Comparison of ENCODE assay signal across 16 cellular contexts in the genomic region with DNA sequence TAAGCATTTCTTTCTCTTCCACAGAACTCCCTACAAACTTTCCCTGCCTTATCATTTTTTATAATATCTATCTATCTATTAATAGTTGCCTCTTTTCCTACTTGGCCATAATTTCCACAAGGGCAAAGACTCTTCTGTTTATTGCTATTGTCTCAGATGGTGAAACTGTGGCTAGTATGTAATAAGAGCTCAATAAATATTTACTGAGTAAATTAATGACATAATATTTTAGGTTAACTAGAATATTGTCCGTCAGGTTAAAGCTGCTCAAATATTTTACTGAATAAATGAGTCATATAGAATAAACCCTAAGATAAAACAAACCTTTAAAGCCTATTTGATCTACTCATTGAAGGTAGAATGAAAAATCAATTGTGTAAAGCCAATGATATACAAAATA.
DNase-seq lines count a peak whose midpoint lies in the region; TF ChIP-seq lines count a peak whose summit lies in the region.
"Had no signal": no experiment of that assay in that cellular context is flagged by ENCODE, and none has a peak within 500 bp of the region (broad histone marks: within the 10 kb centered on the region; RNA-seq: fewer than 3 reads in every experiment).

No MANE protein-coding gene starts in this region.

- no peaks in the 10 kb centered on the region for H4K20me1 ChIP-seq in GM23248 (ENCODE audit: insufficient read depth)
- H4K20me1 ChIP-seq: BLaER1 treated with 17β-estradiol and CSF1 and Interleukin-3, amounts not matched to agents 10 nM and 100 nM had no signal

- no peak overlapping the region for H3K23ac ChIP-seq in mesenchymal stem cell (ENCODE audit: low read length in 2 of 2)

- H3K36me3 ChIP-seq in GM23248 (ENCODE audit: low read depth) = no peaks in the 10 kb centered on the region
- H3K36me3 ChIP-seq in mesenchymal stem cell (ENCODE audit: control insufficient read depth in 1 of 2, insufficient read depth in 2 of 2, low read depth in 1 of 2, low read length in 2 of 2) = no peaks in the 10 kb centered on the region
- H3K36me3 ChIP-seq: BLaER1 treated with 17β-estradiol and CSF1 and Interleukin-3, amounts not matched to agents 10 nM and 100 nM had no signal

- H4K8ac ChIP-seq in mesenchymal stem cell (ENCODE audit: low read length) = no peak overlapping the region

- no peak overlapping the region for H2BK5ac ChIP-seq in mesenchymal stem cell (ENCODE audit: low read depth, low read length, poor library complexity, severe bottlenecking)

- no peak overlapping the region for H3K18ac ChIP-seq in mesenchymal stem cell (ENCODE audit: low read depth in 1 of 2, low read length in 2 of 2)

- no peaks in the 10 kb centered on the region for H3K4me1 ChIP-seq in GM23248 (ENCODE audit: insufficient read depth)
- no peaks in the 10 kb centered on the region for H3K4me1 ChIP-seq in mesenchymal stem cell (ENCODE audit: control insufficient read depth, insufficient read depth, low read depth, low read length)

- no peak overlapping the region for H4K91ac ChIP-seq in mesenchymal stem cell (ENCODE audit: low read length)

- in situ Hi-C loops in GM23248 (cut with MboI) = no loop called here

- peak overlapping the region; percentile 72 for H3K27ac ChIP-seq in 22Rv1
- H3K27ac ChIP-seq in GM23248 = no peak overlapping the region
- H3K27ac ChIP-seq in mesenchymal stem cell (ENCODE audit: low read length, poor library complexity, severe bottlenecking) = no peak overlapping the region
- H3K27ac ChIP-seq: BLaER1 treated with 17β-estradiol and CSF1 and Interleukin-3, amounts not matched to agents 10 nM and 100 nM had no signal

- no peak overlapping the region for H2BK15ac ChIP-seq in mesenchymal stem cell (ENCODE audit: low read depth, poor library complexity, severe bottlenecking)

- H3K4me3 ChIP-seq in GM23248 (no peak overlapping the region), mesenchymal stem cell (ENCODE audit: insufficient read depth in 1 of 2, low read depth in 1 of 2, low read length in 2 of 2) (no peak overlapping the region)
- H3K4me3 ChIP-seq: BLaER1 treated with 17β-estradiol and CSF1 and Interleukin-3, amounts not matched to agents 10 nM and 100 nM; K562 had no signal

- H3K9ac ChIP-seq in GM23248 (no peak overlapping the region), mesenchymal stem cell (ENCODE audit: low read length) (no peak overlapping the region)
- H3K9ac ChIP-seq: BLaER1 treated with 17β-estradiol and CSF1 and Interleukin-3, amounts not matched to agents 10 nM and 100 nM had no signal

- no peaks in the 10 kb centered on the region for H3F3A ChIP-seq in GM23248 (ENCODE audit: insufficient read depth)

- no peak overlapping the region for H2AK5ac ChIP-seq in mesenchymal stem cell (ENCODE audit: low read length, severe bottlenecking)

- H3K27me3 ChIP-seq in GM23248 (replicated peaks; ENCODE audit: insufficient read depth) (no peaks in the 10 kb centered on the region), mesenchymal stem cell (ENCODE audit: control insufficient read depth in 1 of 2, insufficient read depth in 1 of 2, low read length in 2 of 2) (no peaks in the 10 kb centered on the region)
- H3K27me3 ChIP-seq: BLaER1 treated with 17β-estradiol and CSF1 and Interleukin-3, amounts not matched to agents 10 nM and 100 nM had no signal

- H3K14ac ChIP-seq in mesenchymal stem cell (ENCODE audit: low read length in 2 of 2) = no peak overlapping the region

- H3K9me2 ChIP-seq in GM23248 (ENCODE audit: insufficient read depth) = no peaks in the 10 kb centered on the region

- H3K79me2 ChIP-seq in GM23248 (ENCODE audit: insufficient read depth) = no peaks in the 10 kb centered on the region

- TF ChIP-seq CTCF in 22Rv1 (IDR thresholded peaks at IDR 0.05) = no peak

- H2AFZ ChIP-seq in GM23248 = no peak overlapping the region
- no peak overlapping the region for H2AFZ ChIP-seq in mesenchymal stem cell (ENCODE audit: low read depth, low read length)

- H3K4me2 ChIP-seq in GM23248 (ENCODE audit: unreplicated experiment) (no peak overlapping the region), mesenchymal stem cell (ENCODE audit: low read length, poor library complexity, severe bottlenecking) (no peak overlapping the region)
- H3K4me2 ChIP-seq: BLaER1 treated with 17β-estradiol and CSF1 and Interleukin-3, amounts not matched to agents 10 nM and 100 nM had no signal

- DNase-seq in NCI-H510A treated with DMSO at 0.1 percent for 48 hours (lab: John Stamatoyannopoulos, UW) = peak; percentile 13
- no peak for DNase-seq in NCI-H510A (lab: John Stamatoyannopoulos, UW)
- DNase-seq in DMS53 treated with DMSO at 0.1 percent for 48 hours (lab: John Stamatoyannopoulos, UW; ENCODE audit: unreplicated experiment) = peak; percentile 96
- DNase-seq in NCI-H774 (lab: John Stamatoyannopoulos, UW) = peak; percentile 50
- DNase-seq in stimulated activated CD4-positive, alpha-beta T cell treated with anti-CD3 and anti-CD28 coated beads, Interleukin-4, amount 100 ng/mL, for 4 hours = no peak
- DNase-seq in GM23248 = no peak
- DNase-seq in mesenchymal stem cell = no peak
- DNase-seq: CD8-positive, alpha-beta memory T cell; COR-L47; GOT3; H7; HFFc6; IMR-90 had no signal

- H2BK12ac ChIP-seq in mesenchymal stem cell (ENCODE audit: low read length in 2 of 2) = no peak overlapping the region

- WGBS in GM23248 (ENCODE audit: low coverage in 1 of 2, low lambda C conversion rate in 2 of 2, missing lambda C conversion rate in 2 of 2), 2 experiments = 70 to 86% methylated on average over 1 of the region's 1 CpG
- WGBS in mesenchymal stem cell = no CpG with 5 or more reads among the region's 1 CpG

- H3K9me3 ChIP-seq in GM23248 (ENCODE audit: low read depth) = no peaks in the 10 kb centered on the region
- H3K9me3 ChIP-seq in mesenchymal stem cell (ENCODE audit: control insufficient read depth, low read length) = peaks cover 4% of the 10 kb centered on the region
- H3K9me3 ChIP-seq: BLaER1 treated with 17β-estradiol and CSF1 and Interleukin-3, amounts not matched to agents 10 nM and 100 nM had no signal

- H3K4ac ChIP-seq in mesenchymal stem cell (ENCODE audit: low read depth in 1 of 2, low read length in 2 of 2) = no peak overlapping the region

- no peaks in the 10 kb centered on the region for H3K79me1 ChIP-seq in mesenchymal stem cell (replicated peaks; ENCODE audit: low read length, poor library complexity, severe bottlenecking)

- H2BK120ac ChIP-seq in mesenchymal stem cell (ENCODE audit: low read depth, low read length) = no peak overlapping the region

Comparison
In these comparisons a context has a peak if more than half of its experiments do, and no peak if none do; other contexts are left out.
1. DNase-seq: peak in NCI-H510A treated with DMSO at 0.1 percent for 48 hours (single experiment), DMS53 treated with DMSO at 0.1 percent for 48 hours (single experiment) and NCI-H774 (single experiment); none in NCI-H510A (single experiment), stimulated activated CD4-positive, alpha-beta T cell treated with anti-CD3 and anti-CD28 coated beads, Interleukin-4, amount 100 ng/mL, for 4 hours (0 of 2), GM23248 (single experiment) and mesenchymal stem cell (single experiment).